Comparison of ENCODE assay signal across 20 cellular contexts in genomic region chr12:60980558-60980957, GRCh38.
DNase-seq lines count a peak whose midpoint lies in the region; ATAC-seq and TF ChIP-seq lines count a peak whose summit lies in the region.
"Had no signal": no experiment of that assay in that cellular context is flagged by ENCODE, and none has a peak within 500 bp of the region (broad histone marks: within the 10 kb centered on the region; RNA-seq: fewer than 3 reads in every experiment).

No MANE protein-coding gene starts in this region.

- H3K27me3 ChIP-seq in GM23338 (ENCODE audit: insufficient read depth): no peaks in the 10 kb centered on the region
- H3K27me3 ChIP-seq in HUES6 (ENCODE audit: control insufficient read depth, insufficient read depth, low read length): no peaks in the 10 kb centered on the region
- no peaks in the 10 kb centered on the region for H3K27me3 ChIP-seq in mesendoderm (ENCODE audit: insufficient read depth, low read length, poor library complexity)
- H3K27me3 ChIP-seq: BLaER1 treated with 17β-estradiol and CSF1 and Interleukin-3, amounts not matched to agents 10 nM and 100 nM had no signal

- no peaks in the 10 kb centered on the region for H3K27me3 Mint-ChIP-seq in GM23338 (ENCODE audit: insufficient read depth, low read depth, poor library complexity)
- H3K27me3 Mint-ChIP-seq in endothelial cell (ENCODE audit: unreplicated experiment): peaks cover 1% of the 10 kb centered on the region
- H3K27me3 Mint-ChIP-seq: B cell had no signal

- H3K4me3 Mint-ChIP-seq in GM23338 (no peak overlapping the region), endothelial cell (ENCODE audit: unreplicated experiment) (no peak overlapping the region)
- H3K4me3 Mint-ChIP-seq: B cell; CD8-positive, alpha-beta T cell had no signal

- H3K56ac ChIP-seq in mesendoderm (ENCODE audit: low read length): no peak overlapping the region

- H2AFZ ChIP-seq in GM23338: no peak overlapping the region

- H3K9me2 ChIP-seq in GM23338 (ENCODE audit: insufficient read depth): peaks cover 20% of the 10 kb centered on the region; the same call in 1 of the 2 replicates

- H3F3A ChIP-seq in GM23338 (replicated peaks; ENCODE audit: low read depth): no peaks in the 10 kb centered on the region

- H3K23ac ChIP-seq in mesendoderm (ENCODE audit: low read length): no peak overlapping the region

- no peak overlapping the region for H2BK120ac ChIP-seq in mesendoderm (ENCODE audit: low read depth, low read length)

- no peak overlapping the region for H4K5ac ChIP-seq in mesendoderm (ENCODE audit: low read length)

- peak overlapping the region; percentile 50 for H3K4me2 ChIP-seq in GM23338
- H3K4me2 ChIP-seq in mesendoderm (ENCODE audit: low read length): no peak overlapping the region
- H3K4me2 ChIP-seq: A549; BLaER1 treated with 17β-estradiol and CSF1 and Interleukin-3, amounts not matched to agents 10 nM and 100 nM had no signal

- H3K9ac ChIP-seq in HUES6 (ENCODE audit: low read length) (peak overlapping the region; percentile 5), mesendoderm (ENCODE audit: low read length) (no peak overlapping the region)
- H3K9ac ChIP-seq: BLaER1 treated with 17β-estradiol and CSF1 and Interleukin-3, amounts not matched to agents 10 nM and 100 nM had no signal

- no peaks in the 10 kb centered on the region for H3K79me1 ChIP-seq in mesendoderm (ENCODE audit: low read length)

- peaks cover 3% of the 10 kb centered on the region; the same call in 2 of the 3 replicates for H3K9me3 Mint-ChIP-seq in GM23338
- H3K9me3 Mint-ChIP-seq in endothelial cell (ENCODE audit: unreplicated experiment): no peaks in the 10 kb centered on the region

- H2AK5ac ChIP-seq in mesendoderm (ENCODE audit: low read length): no peak overlapping the region

- H2BK5ac ChIP-seq in mesendoderm (ENCODE audit: low read length): no peak overlapping the region

- no peak overlapping the region for H2BK15ac ChIP-seq in mesendoderm (replicated peaks; ENCODE audit: low read depth)

- peaks cover 24% of the 10 kb centered on the region for H3K4me1 ChIP-seq in GM23338 (ENCODE audit: insufficient read depth)
- H3K4me1 ChIP-seq in HUES6 (ENCODE audit: control insufficient read depth, insufficient read depth, low read length): peaks cover 28% of the 10 kb centered on the region
- H3K4me1 ChIP-seq in mesendoderm (ENCODE audit: control insufficient read depth, low read depth, low read length): peaks cover 3% of the 10 kb centered on the region
- H3K4me1 ChIP-seq: A549; BLaER1 treated with 17β-estradiol and CSF1 and Interleukin-3, amounts not matched to agents 10 nM and 100 nM had no signal

- H3K27ac ChIP-seq in GM23338 (ENCODE audit: low read depth) (peak overlapping the region; percentile 46), HUES6 (ENCODE audit: low read depth, low read length) (peak overlapping the region; percentile 44; the same call in 1 of the 2 replicates), mesendoderm (ENCODE audit: low read depth, low read length) (no peak overlapping the region)
- H3K27ac ChIP-seq: A549; BLaER1 treated with 17β-estradiol and CSF1 and Interleukin-3, amounts not matched to agents 10 nM and 100 nM; HL-60 had no signal

- no peaks in the 10 kb centered on the region for H4K20me1 ChIP-seq in GM23338 (replicated peaks; ENCODE audit: insufficient read depth)
- H4K20me1 ChIP-seq: BLaER1 treated with 17β-estradiol and CSF1 and Interleukin-3, amounts not matched to agents 10 nM and 100 nM had no signal

- no peak for TF ChIP-seq CTCF in GM23338 (conservative IDR thresholded peaks at IDR 0.05; ENCODE audit: low read depth in 2 of 2)
- TF ChIP-seq CTCF in endothelial cell (IDR thresholded peaks at IDR 0.05; ENCODE audit: unreplicated experiment): no peak

- H3K79me2 ChIP-seq in GM23338 (replicated peaks; ENCODE audit: insufficient read depth): no peaks in the 10 kb centered on the region
- no peaks in the 10 kb centered on the region for H3K79me2 ChIP-seq in mesendoderm (ENCODE audit: control insufficient read depth, insufficient read depth, low read length)

- no peak for ATAC-seq in GM23338
- no peak for ATAC-seq in HG03045 (IDR thresholded peaks at IDR 0.05; ENCODE audit: unreplicated experiment)
- no peak for ATAC-seq in GM21447 (IDR thresholded peaks at IDR 0.05; ENCODE audit: unreplicated experiment)
- ATAC-seq: A549; CD8-positive, alpha-beta T cell had no signal

- no peaks in the 10 kb centered on the region for H3K36me3 ChIP-seq in GM23338 (ENCODE audit: insufficient read depth)
- no peaks in the 10 kb centered on the region for H3K36me3 ChIP-seq in HUES6 (ENCODE audit: control insufficient read depth, insufficient read depth, low read length)
- H3K36me3 ChIP-seq in mesendoderm (ENCODE audit: control insufficient read depth, insufficient read depth, low read length): no peaks in the 10 kb centered on the region
- H3K36me3 ChIP-seq: BLaER1 treated with 17β-estradiol and CSF1 and Interleukin-3, amounts not matched to agents 10 nM and 100 nM had no signal

- H3K18ac ChIP-seq in mesendoderm (ENCODE audit: low read length): peak overlapping the region; percentile 28

- H3K36me3 Mint-ChIP-seq in GM23338 (ENCODE audit: low read depth) (peaks cover 32% of the 10 kb centered on the region), endothelial cell (ENCODE audit: low read depth, unreplicated experiment) (no peaks in the 10 kb centered on the region)
- H3K36me3 Mint-ChIP-seq: CD8-positive, alpha-beta T cell had no signal

- H3K4me1 Mint-ChIP-seq in GM23338 (peaks cover 29% of the 10 kb centered on the region), endothelial cell (ENCODE audit: unreplicated experiment) (peaks cover 6% of the 10 kb centered on the region)
- H3K4me1 Mint-ChIP-seq: B cell had no signal

- H4K8ac ChIP-seq in mesendoderm (ENCODE audit: low read depth, low read length): no peak overlapping the region

- H3K27ac Mint-ChIP-seq in GM23338 (peak overlapping the region; percentile 19; the same call in 1 of the 2 replicates), endothelial cell (ENCODE audit: unreplicated experiment) (peak overlapping the region; percentile 50)
- H3K27ac Mint-ChIP-seq: B cell; CD8-positive, alpha-beta T cell had no signal

- H3K4me3 ChIP-seq in GM23338: no peak overlapping the region
- no peak overlapping the region for H3K4me3 ChIP-seq in HUES6 (ENCODE audit: low read depth, low read length)
- no peak overlapping the region for H3K4me3 ChIP-seq in mesendoderm (ENCODE audit: low read length)
- H3K4me3 ChIP-seq: A549; BLaER1 treated with 17β-estradiol and CSF1 and Interleukin-3, amounts not matched to agents 10 nM and 100 nM had no signal

- peaks cover 12% of the 10 kb centered on the region; the same call in 1 of the 2 replicates for H3K9me3 ChIP-seq in HUES6 (ENCODE audit: control insufficient read depth, insufficient read depth, low read depth, low read length)

- no CpG with 5 or more reads among the region's 1 CpG for WGBS in mesendoderm (ENCODE audit: extremely low coverage, insufficient coverage, low lambda C conversion rate)

- DNase-seq in GM23338 (ENCODE audit: low spot score) (peak; percentile 11), endothelial cell (ENCODE audit: low spot score) (no peak), mesendoderm (peak; percentile 84), A172 (ENCODE audit: low spot score) (no peak)
- DNase-seq in stimulated activated naive CD4-positive, alpha-beta T cell (lab: John Stamatoyannopoulos, UW): no peak
- DNase-seq: CD8-positive, alpha-beta T cell; COR-L47; DMS 273 treated with DMSO at 0.1 percent for 48 hours; DMS79; GDM1; HCEC 1CT; Kasumi-1; KG1 had no signal

- no peak overlapping the region for H3K4ac ChIP-seq in mesendoderm (ENCODE audit: low read depth, low read length)

TF ChIP-seq in GM23338, 12 proteins besides CTCF, POLR2A, EP300 and RAD21 (continues in another document):
- TF ChIP-seq JUNB (IDR thresholded peaks at IDR 0.05; ENCODE audit: unreplicated experiment): no peak
- no peak for TF ChIP-seq EZH2 (IDR thresholded peaks at IDR 0.05; ENCODE audit: low read depth, unreplicated experiment)
- TF ChIP-seq EZH2phosphoT487 (IDR thresholded peaks at IDR 0.05; ENCODE audit: unreplicated experiment): no peak

Comparison
In these comparisons a context has a peak if more than half of its experiments do, and no peak if none do; other contexts are left out.
1. DNase-seq: peak in GM23338 (single experiment) and mesendoderm (single experiment); none in endothelial cell (single experiment), stimulated activated naive CD4-positive, alpha-beta T cell (0 of 6) and A172 (single experiment).